8 cellular contexts compared by ENCODE assay signal in genomic region chr12:52036587-52037171, GRCh38. TPM values are rescaled to one million over a fixed set of nuclear protein-coding genes. Genes with fewer than 3 reads are reported as not detected.
DNase-seq lines count a peak whose midpoint lies in the region; ATAC-seq, FAIRE-seq and TF ChIP-seq lines count a peak whose summit lies in the region.

No MANE protein-coding gene starts in this region.

- DNase-seq in AG08395 (ENCODE audit: low spot score), result peak; percentile 86
- DNase-seq in HTR-8/SVneo (ENCODE audit: insufficient read length, low spot score), result peak; percentile 66
- no peak for DNase-seq in SK-N-MC (ENCODE audit: low read depth, low spot score)
- DNase-seq in activated naive CD8-positive, alpha-beta T cell treated with anti-CD3 and anti-CD28 coated beads for 36 hours, result peak; percentile 85
- peak; percentile 94 for DNase-seq in Right ventricle myocardium inferior (ENCODE audit: missing footprints)
- peak; percentile 91 for DNase-seq in osteocyte (ENCODE audit: extremely low spot score, unreplicated experiment)
- DNase-seq in tibial artery, result peak; percentile 88 to 95

- H3K9me3 ChIP-seq in SK-N-MC (ENCODE audit: low read depth, low read length), result no peaks in the 10 kb centered on the region
- no peaks in the 10 kb centered on the region for H3K9me3 ChIP-seq in tibial artery

- intact Hi-C loops in Right ventricle myocardium inferior (cut with DNase I) (loop anchor here (2.0 kb wide), 1 partner anchor 14 kb away; the partner anchor contains the start of gene NR4A1), tibial artery (cut with DNase I; ENCODE audit: low total_unique reads) (no loop called here)

- no peaks in the 10 kb centered on the region for H3K27me3 ChIP-seq in tibial artery

- peak; percentile 44 for ATAC-seq in Right ventricle myocardium inferior

- H3K27ac ChIP-seq in SK-N-MC (peak overlapping the region; percentile 60; the same call in 1 of the 2 replicates), tibial artery (peak overlapping the region; percentile 77 to 83)

- peaks cover 18% of the 10 kb centered on the region for H3K36me3 Mint-ChIP-seq in activated naive CD8-positive, alpha-beta T cell treated with anti-CD3 and anti-CD28 coated beads for 36 hours
- no peaks in the 10 kb centered on the region for H3K36me3 Mint-ChIP-seq in osteocyte (ENCODE audit: unreplicated experiment)

- no peaks in the 10 kb centered on the region for H3K9me3 Mint-ChIP-seq in activated naive CD8-positive, alpha-beta T cell treated with anti-CD3 and anti-CD28 coated beads for 36 hours
- H3K9me3 Mint-ChIP-seq in osteocyte (ENCODE audit: unreplicated experiment), result no peaks in the 10 kb centered on the region

- no peaks in the 10 kb centered on the region for H3K36me3 ChIP-seq in SK-N-MC (ENCODE audit: insufficient read depth, low read length)
- no peaks in the 10 kb centered on the region for H3K36me3 ChIP-seq in tibial artery

- TF ChIP-seq POLR2A in GM19099 (IDR thresholded peaks at IDR 0.05; ENCODE audit: extremely low read depth, insufficient read length, low read depth), result peak; percentile 47

- H3K4me3 Mint-ChIP-seq in activated naive CD8-positive, alpha-beta T cell treated with anti-CD3 and anti-CD28 coated beads for 36 hours, result peak overlapping the region; percentile 60
- H3K4me3 Mint-ChIP-seq in osteocyte (ENCODE audit: unreplicated experiment), result peak overlapping the region; percentile 63

- H3K4me3 ChIP-seq in SK-N-MC (peak overlapping the region; percentile 71), tibial artery (peak overlapping the region; percentile 90 to 93)

- no peaks in the 10 kb centered on the region for H3K27me3 Mint-ChIP-seq in activated naive CD8-positive, alpha-beta T cell treated with anti-CD3 and anti-CD28 coated beads for 36 hours
- no peaks in the 10 kb centered on the region for H3K27me3 Mint-ChIP-seq in osteocyte (ENCODE audit: unreplicated experiment)

- TF ChIP-seq CTCF in osteocyte (IDR thresholded peaks at IDR 0.05) (no peak), tibial artery (IDR thresholded peaks at IDR 0.05) (peak in 1 of 2 experiments; percentile 8)

- peaks cover 0 to 66% (median 48%) of the 10 kb centered on the region in 4 donors for H3K4me1 ChIP-seq in tibial artery

- H3K27ac Mint-ChIP-seq in activated naive CD8-positive, alpha-beta T cell treated with anti-CD3 and anti-CD28 coated beads for 36 hours, result peak overlapping the region; percentile 69
- H3K27ac Mint-ChIP-seq in osteocyte (ENCODE audit: unreplicated experiment), result peak overlapping the region; percentile 69

- FAIRE-seq in HTR-8/SVneo (lab: Jason Lieb, UNC), result no peak

- peak overlapping the region; percentile 41 for H3K9ac ChIP-seq in SK-N-MC (ENCODE audit: insufficient read length)

- H3K4me1 Mint-ChIP-seq in activated naive CD8-positive, alpha-beta T cell treated with anti-CD3 and anti-CD28 coated beads for 36 hours, result peaks cover 75% of the 10 kb centered on the region
- peaks cover 35% of the 10 kb centered on the region for H3K4me1 Mint-ChIP-seq in osteocyte (ENCODE audit: unreplicated experiment)

RNA-seq across cellular contexts. Expression of gene NR4A1, which starts 14.6 kb away (rescaled TPM):
- total RNA-seq in activated naive CD8-positive, alpha-beta T cell treated with anti-CD3 and anti-CD28 coated beads for 36 hours, result 10 to 100 TPM; 88.0 to 92.6 TPM
- 40.6 TPM for total RNA-seq in Right ventricle myocardium inferior
- total RNA-seq in osteocyte, result 6.7 and 13.0 TPM in 2 replicates

RNA-seq across cellular contexts. Expression of gene TAMALIN, which starts 29.9 kb away (rescaled TPM):
- 10 to 100 TPM in 1 of 2 experiments, 1 to 10 TPM in 1; 9.1 to 11.3 TPM for total RNA-seq in activated naive CD8-positive, alpha-beta T cell treated with anti-CD3 and anti-CD28 coated beads for 36 hours
- 20.3 TPM for total RNA-seq in Right ventricle myocardium inferior
- 22.5 and 25.5 TPM in 2 replicates for total RNA-seq in osteocyte

RNA-seq across cellular contexts. Expression of gene ATG101, which starts 33.1 kb away (rescaled TPM):
- total RNA-seq in activated naive CD8-positive, alpha-beta T cell treated with anti-CD3 and anti-CD28 coated beads for 36 hours, result 10 to 100 TPM; 39.8 to 41.2 TPM
- total RNA-seq in Right ventricle myocardium inferior, result 24.9 TPM
- total RNA-seq in osteocyte, result 41.7 and 46.1 TPM in 2 replicates

RNA-seq across cellular contexts. Expression of gene SMIM41, which starts 42.8 kb away (rescaled TPM):
- not detected for total RNA-seq in activated naive CD8-positive, alpha-beta T cell treated with anti-CD3 and anti-CD28 coated beads for 36 hours
- total RNA-seq in Right ventricle myocardium inferior, result 0.16 TPM
- total RNA-seq in osteocyte, result not detected in 2 replicates
